In genomic region chr18:59566507-59566906, GRCh38 we compare ENCODE assay signal across 1 cellular context.
TF ChIP-seq lines count a peak whose summit lies in the region.

No MANE protein-coding gene starts in this region.

TF ChIP-seq in SK-N-SH treated with all-trans-retinoic acid at 6 μM for 48 hours, 23 proteins besides CTCF, POLR2A, EP300 and RAD21 (continued from another document):
- TF ChIP-seq, protein P1, sequence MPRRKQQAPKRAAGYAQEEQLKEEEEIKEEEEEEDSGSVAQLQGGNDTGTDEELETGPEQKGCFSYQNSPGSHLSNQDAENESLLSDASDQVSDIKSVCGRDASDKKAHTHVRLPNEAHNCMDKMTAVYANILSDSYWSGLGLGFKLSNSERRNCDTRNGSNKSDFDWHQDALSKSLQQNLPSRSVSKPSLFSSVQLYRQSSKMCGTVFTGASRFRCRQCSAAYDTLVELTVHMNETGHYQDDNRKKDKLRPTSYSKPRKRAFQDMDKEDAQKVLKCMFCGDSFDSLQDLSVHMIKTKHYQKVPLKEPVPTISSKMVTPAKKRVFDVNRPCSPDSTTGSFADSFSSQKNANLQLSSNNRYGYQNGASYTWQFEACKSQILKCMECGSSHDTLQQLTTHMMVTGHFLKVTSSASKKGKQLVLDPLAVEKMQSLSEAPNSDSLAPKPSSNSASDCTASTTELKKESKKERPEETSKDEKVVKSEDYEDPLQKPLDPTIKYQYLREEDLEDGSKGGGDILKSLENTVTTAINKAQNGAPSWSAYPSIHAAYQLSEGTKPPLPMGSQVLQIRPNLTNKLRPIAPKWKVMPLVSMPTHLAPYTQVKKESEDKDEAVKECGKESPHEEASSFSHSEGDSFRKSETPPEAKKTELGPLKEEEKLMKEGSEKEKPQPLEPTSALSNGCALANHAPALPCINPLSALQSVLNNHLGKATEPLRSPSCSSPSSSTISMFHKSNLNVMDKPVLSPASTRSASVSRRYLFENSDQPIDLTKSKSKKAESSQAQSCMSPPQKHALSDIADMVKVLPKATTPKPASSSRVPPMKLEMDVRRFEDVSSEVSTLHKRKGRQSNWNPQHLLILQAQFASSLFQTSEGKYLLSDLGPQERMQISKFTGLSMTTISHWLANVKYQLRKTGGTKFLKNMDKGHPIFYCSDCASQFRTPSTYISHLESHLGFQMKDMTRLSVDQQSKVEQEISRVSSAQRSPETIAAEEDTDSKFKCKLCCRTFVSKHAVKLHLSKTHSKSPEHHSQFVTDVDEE (CRISPR knock-in tag; IDR thresholded peaks at IDR 0.05), result 0 out of 2 replicates have a peak, but pooled peaks have one; percentile 57
- TF ChIP-seq BACH2 (CRISPR knock-in tag; IDR thresholded peaks at IDR 0.05; ENCODE audit: borderline replicate concordance) (no peak), TOX (CRISPR knock-in tag; IDR thresholded peaks at IDR 0.05; ENCODE audit: borderline replicate concordance) (no peak), POU6F1 (CRISPR knock-in tag; IDR thresholded peaks at IDR 0.05; ENCODE audit: borderline replicate concordance, low read depth) (no peak), ARNTL (CRISPR knock-in tag; IDR thresholded peaks at IDR 0.05; ENCODE audit: borderline replicate concordance, low read depth) (no peak), ZC3H10 (CRISPR knock-in tag; IDR thresholded peaks at IDR 0.05) (no peak), ZNF8 (CRISPR knock-in tag; IDR thresholded peaks at IDR 0.05) (no peak), ZNF70 (CRISPR knock-in tag; IDR thresholded peaks at IDR 0.05) (peak; percentile 28; the same call in 1 of the 2 replicates), GLIS3 (CRISPR knock-in tag; IDR thresholded peaks at IDR 0.05) (no peak), ISL1 (CRISPR knock-in tag; IDR thresholded peaks at IDR 0.05) (peak; percentile 59)
- TF ChIP-seq, protein P2, sequence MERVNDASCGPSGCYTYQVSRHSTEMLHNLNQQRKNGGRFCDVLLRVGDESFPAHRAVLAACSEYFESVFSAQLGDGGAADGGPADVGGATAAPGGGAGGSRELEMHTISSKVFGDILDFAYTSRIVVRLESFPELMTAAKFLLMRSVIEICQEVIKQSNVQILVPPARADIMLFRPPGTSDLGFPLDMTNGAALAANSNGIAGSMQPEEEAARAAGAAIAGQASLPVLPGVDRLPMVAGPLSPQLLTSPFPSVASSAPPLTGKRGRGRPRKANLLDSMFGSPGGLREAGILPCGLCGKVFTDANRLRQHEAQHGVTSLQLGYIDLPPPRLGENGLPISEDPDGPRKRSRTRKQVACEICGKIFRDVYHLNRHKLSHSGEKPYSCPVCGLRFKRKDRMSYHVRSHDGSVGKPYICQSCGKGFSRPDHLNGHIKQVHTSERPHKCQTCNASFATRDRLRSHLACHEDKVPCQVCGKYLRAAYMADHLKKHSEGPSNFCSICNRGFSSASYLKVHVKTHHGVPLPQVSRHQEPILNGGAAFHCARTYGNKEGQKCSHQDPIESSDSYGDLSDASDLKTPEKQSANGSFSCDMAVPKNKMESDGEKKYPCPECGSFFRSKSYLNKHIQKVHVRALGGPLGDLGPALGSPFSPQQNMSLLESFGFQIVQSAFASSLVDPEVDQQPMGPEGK (CRISPR knock-in tag; IDR thresholded peaks at IDR 0.05; ENCODE audit: borderline replicate concordance), result no peak
